9 cellular contexts compared by ENCODE assay signal in the genomic region with DNA sequence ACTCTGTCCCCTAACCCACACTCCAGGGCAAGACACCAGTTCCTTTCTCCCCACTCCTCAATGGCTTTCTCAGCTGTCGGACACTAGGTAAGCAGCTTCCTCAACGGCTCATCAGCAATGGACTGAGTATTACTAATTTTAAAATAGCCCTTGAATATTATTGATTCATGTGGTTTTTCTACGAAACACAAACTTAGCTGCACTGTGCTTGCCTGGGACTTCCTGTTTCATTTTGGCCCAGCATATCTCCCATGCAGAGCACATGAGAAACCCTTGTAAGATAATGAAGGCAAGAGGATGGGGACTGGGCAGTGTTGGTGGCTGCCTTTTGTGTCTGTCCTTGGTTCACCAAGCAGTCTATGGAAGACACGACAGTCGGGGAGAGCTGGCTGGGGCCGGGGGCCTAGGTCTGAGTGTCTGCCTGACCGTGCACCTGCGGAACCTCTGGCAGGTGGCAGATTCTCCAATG. TPM values are rescaled to one million over a fixed set of nuclear protein-coding genes. Genes with fewer than 3 reads are reported as not detected.
DNase-seq lines count a peak whose midpoint lies in the region; ATAC-seq and TF ChIP-seq lines count a peak whose summit lies in the region.
"Had no signal": no experiment of that assay in that cellular context is flagged by ENCODE, and none has a peak within 500 bp of the region (broad histone marks: within the 10 kb centered on the region; RNA-seq: fewer than 3 reads in every experiment).

No MANE protein-coding gene starts in this region.

- ATAC-seq in GM18498 (IDR thresholded peaks at IDR 0.05; ENCODE audit: unreplicated experiment) (peak; percentile 95), HG03342 (IDR thresholded peaks at IDR 0.05; ENCODE audit: unreplicated experiment) (peak; percentile 92)

- H3K27me3 Mint-ChIP-seq in activated T-helper 2 cell treated with anti-CD3 and anti-CD28 coated beads, Interferon-gamma antibody, Interleukin-2, Interleukin-4, amounts not matched to agents 10 μg/mL and 5 μg/mL and 100 μg/mL, durations not matched to agents 14 hours and 24 hours and 36 hours (ENCODE audit: low read depth): no peaks in the 10 kb centered on the region
- H3K27me3 Mint-ChIP-seq in nephron progenitor cell (ENCODE audit: low read depth, poor library complexity): peaks cover 21% of the 10 kb centered on the region

- TF ChIP-seq CTCF in GM20000 (IDR thresholded peaks at IDR 0.05; ENCODE audit: extremely low read depth, missing control alignments): no peak
- TF ChIP-seq CTCF in nephron progenitor cell (IDR thresholded peaks at IDR 0.05): no peak

- H3K27ac Mint-ChIP-seq in activated T-helper 2 cell treated with anti-CD3 and anti-CD28 coated beads, Interferon-gamma antibody, Interleukin-2, Interleukin-4, amounts not matched to agents 10 μg/mL and 5 μg/mL and 100 μg/mL, durations not matched to agents 14 hours and 24 hours and 36 hours: peak overlapping the region; percentile 50
- no peak overlapping the region for H3K27ac Mint-ChIP-seq in nephron progenitor cell

- peaks cover 5% of the 10 kb centered on the region for H3K9me3 Mint-ChIP-seq in activated T-helper 2 cell treated with anti-CD3 and anti-CD28 coated beads, Interferon-gamma antibody, Interleukin-2, Interleukin-4, amounts not matched to agents 10 μg/mL and 5 μg/mL and 100 μg/mL, durations not matched to agents 14 hours and 24 hours and 36 hours
- H3K9me3 Mint-ChIP-seq in nephron progenitor cell: peaks cover 11% of the 10 kb centered on the region

- no peak overlapping the region for H3K4me3 Mint-ChIP-seq in activated T-helper 2 cell treated with anti-CD3 and anti-CD28 coated beads, Interferon-gamma antibody, Interleukin-2, Interleukin-4, amounts not matched to agents 10 μg/mL and 5 μg/mL and 100 μg/mL, durations not matched to agents 14 hours and 24 hours and 36 hours (ENCODE audit: low read depth)
- no peak overlapping the region for H3K4me3 Mint-ChIP-seq in nephron progenitor cell

- H3K36me3 Mint-ChIP-seq in activated T-helper 2 cell treated with anti-CD3 and anti-CD28 coated beads, Interferon-gamma antibody, Interleukin-2, Interleukin-4, amounts not matched to agents 10 μg/mL and 5 μg/mL and 100 μg/mL, durations not matched to agents 14 hours and 24 hours and 36 hours (ENCODE audit: low read depth): peaks cover 11% of the 10 kb centered on the region
- H3K36me3 Mint-ChIP-seq in nephron progenitor cell (ENCODE audit: low read depth): peaks cover 18% of the 10 kb centered on the region

- DNase-seq in GM20000 (ENCODE audit: low spot score): peak; percentile 77
- DNase-seq in activated T-helper 2 cell treated with anti-CD3 and anti-CD28 coated beads, Interferon-gamma antibody, Interleukin-2, Interleukin-4, amounts not matched to agents 10 μg/mL and 5 μg/mL and 100 μg/mL, durations not matched to agents 14 hours and 24 hours and 36 hours (ENCODE audit: low spot score): no peak
- no peak for DNase-seq in NCI-H2081 (lab: John Stamatoyannopoulos, UW)
- DNase-seq in superior temporal gyrus (ENCODE audit: extremely low spot score): no peak
- no peak for DNase-seq in nephron progenitor cell
- DNase-seq in NCI-H2081 treated with DMSO at 0.1 percent for 48 hours (lab: John Stamatoyannopoulos, UW): no peak
- DNase-seq: NK-92 treated with Interleukin-12 subunit alpha and Interleukin-12 subunit beta, amount 100 ng/mL, for 24 hours had no signal

- H3K4me1 Mint-ChIP-seq in activated T-helper 2 cell treated with anti-CD3 and anti-CD28 coated beads, Interferon-gamma antibody, Interleukin-2, Interleukin-4, amounts not matched to agents 10 μg/mL and 5 μg/mL and 100 μg/mL, durations not matched to agents 14 hours and 24 hours and 36 hours (ENCODE audit: low read depth): peaks cover 42% of the 10 kb centered on the region
- H3K4me1 Mint-ChIP-seq in nephron progenitor cell: peaks cover 48% of the 10 kb centered on the region

- intact Hi-C loops in activated T-helper 2 cell treated with anti-CD3 and anti-CD28 coated beads, Interferon-gamma antibody, Interleukin-2, Interleukin-4, amounts not matched to agents 10 μg/mL and 5 μg/mL and 100 μg/mL, durations not matched to agents 14 hours and 24 hours and 36 hours (cut with micrococcal nuclease): no loop called here

RNA-seq across cellular contexts. Expression of a gene that starts 48.9 kb away (rescaled TPM):
- total RNA-seq in activated T-helper 2 cell treated with anti-CD3 and anti-CD28 coated beads, Interferon-gamma antibody, Interleukin-2, Interleukin-4, amounts not matched to agents 10 μg/mL and 5 μg/mL and 100 μg/mL, durations not matched to agents 14 hours and 24 hours and 36 hours: 53.4 and 56.2 TPM in 2 replicates
